ENCODE assay signal across 8 cellular contexts in the genomic region with DNA sequence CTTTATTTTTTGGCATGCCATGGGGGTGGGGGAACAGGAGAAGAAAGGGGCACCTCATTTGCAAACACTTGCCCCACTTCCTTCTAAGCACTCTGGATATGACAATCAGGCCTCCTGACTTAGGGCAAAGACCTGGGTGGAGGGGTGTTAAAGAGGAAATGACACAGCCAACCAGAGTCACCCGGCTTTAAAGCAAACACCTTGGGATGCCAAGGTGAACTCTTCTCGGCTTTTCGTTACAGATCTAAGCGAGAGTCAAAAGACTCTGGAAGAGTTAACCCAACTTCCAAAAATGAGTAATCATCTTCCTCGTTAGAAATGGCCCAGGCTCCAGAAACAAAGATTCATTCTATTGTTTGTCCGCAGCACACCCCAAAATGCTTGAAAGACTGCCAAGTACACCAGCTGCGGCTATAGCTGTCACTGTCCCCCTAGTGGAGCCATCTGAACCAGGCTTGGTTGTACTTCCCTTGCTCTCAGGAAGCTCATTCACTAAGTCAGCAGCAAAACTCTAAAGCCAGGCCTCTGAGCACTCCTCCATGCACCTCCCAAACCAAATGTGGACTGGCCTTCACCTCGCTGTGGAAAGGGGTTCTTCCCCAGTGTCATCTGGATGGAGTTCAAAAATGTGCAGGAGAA. TPM values are rescaled to one million over a fixed set of nuclear protein-coding genes. Genes with fewer than 3 reads are reported as not detected.
DNase-seq lines count a peak whose midpoint lies in the region; ATAC-seq and TF ChIP-seq lines count a peak whose summit lies in the region.

No MANE protein-coding gene starts in this region.

- no peak for TF ChIP-seq CTCF in activated B cell treated with CpG ODN at 0.5 μM for 24 hours (IDR thresholded peaks at IDR 0.05)
- TF ChIP-seq CTCF in suprapubic skin (IDR thresholded peaks at IDR 0.05), result peak; percentile 11 to 58

- 30% methylated on average over 8 of the region's 8 CpGs for WGBS in suprapubic skin

- H3K36me3 Mint-ChIP-seq in activated B cell treated with CpG ODN at 0.5 μM for 24 hours (ENCODE audit: low read depth), result peaks cover 28% of the 10 kb centered on the region

- H3K27me3 Mint-ChIP-seq in activated B cell treated with CpG ODN at 0.5 μM for 24 hours, result no peaks in the 10 kb centered on the region

- H3K27me3 ChIP-seq in suprapubic skin, result no peaks in the 10 kb centered on the region

- H3K4me1 Mint-ChIP-seq in activated B cell treated with CpG ODN at 0.5 μM for 24 hours, result peaks cover 98% of the 10 kb centered on the region

- H3K4me1 ChIP-seq in suprapubic skin, result peaks cover 87% of the 10 kb centered on the region

- no peaks in the 10 kb centered on the region for H3K9me3 Mint-ChIP-seq in activated B cell treated with CpG ODN at 0.5 μM for 24 hours

- H3K27ac ChIP-seq in cingulate gyrus (ENCODE audit: low read depth, low read length) (peak overlapping the region; percentile 98), suprapubic skin (peak overlapping the region; percentile 71)

- no peaks in the 10 kb centered on the region for H3K9me3 ChIP-seq in suprapubic skin

- intact Hi-C loops in activated B cell treated with CpG ODN at 0.5 μM for 24 hours (cut with micrococcal nuclease), result loop anchor here (1.0 to 10.0 kb wide), 6 partner anchors 9 to 1325 kb away; no protein-coding TSS in a partner anchor

- no peak for TF ChIP-seq EP300 in suprapubic skin (IDR thresholded peaks at IDR 0.05)

- peak; percentile 40 for ATAC-seq in GM21381 (IDR thresholded peaks at IDR 0.05; ENCODE audit: unreplicated experiment)
- peak; percentile 43 for ATAC-seq in activated B cell treated with CpG ODN at 0.5 μM for 24 hours (ENCODE audit: low read depth)
- ATAC-seq in GM18519 (IDR thresholded peaks at IDR 0.05; ENCODE audit: low FRiP score, unreplicated experiment), result no peak

- TF ChIP-seq POLR2A in suprapubic skin (IDR thresholded peaks at IDR 0.05), result no peak

- no peaks in the 10 kb centered on the region for H3K36me3 ChIP-seq in suprapubic skin

- H3K27ac Mint-ChIP-seq in activated B cell treated with CpG ODN at 0.5 μM for 24 hours, result peak overlapping the region; percentile 93

- no peak overlapping the region for H3K4me3 ChIP-seq in suprapubic skin

- peak; percentile 65 for DNase-seq in EH (ENCODE audit: low read depth)
- peak; percentile 72 for DNase-seq in HT1080 (ENCODE audit: low read depth)
- DNase-seq in activated B cell treated with CpG ODN at 0.5 μM for 24 hours, result no peak
- DNase-seq in lung microvascular endothelial cell (ENCODE audit: low read depth in 2 of 2), result peak; percentile 89 to 90
- DNase-seq in suprapubic skin (ENCODE audit: low spot score in 2 of 2), result peak in 1 of 2 donors; percentile 81

- CTCF ChIA-PET in activated B cell treated with CpG ODN at 0.5 μM for 24 hours (lab: Charles Lee), result interaction anchor here (0.6 to 8.8 kb wide), 29 partner anchors 9 to 429 kb away, joined by 3 to 178 read pairs (median 9); a partner anchor contains a TSS

- H3K4me3 Mint-ChIP-seq in activated B cell treated with CpG ODN at 0.5 μM for 24 hours, result peak overlapping the region; percentile 69

- POLR2A ChIA-PET in activated B cell treated with CpG ODN at 0.5 μM for 24 hours (lab: Charles Lee), result interaction anchor here (0.6 to 14.1 kb wide), 29 partner anchors 12 to 613 kb away, joined by 3 to 312 read pairs (median 18); a partner anchor contains a TSS

RNA-seq across cellular contexts. Expression of a gene that starts 24.8 kb away (rescaled TPM):
- 12.6 and 17.6 TPM in 2 replicates for total RNA-seq in HT1080 (2014; rRNA removed; shearing (Covaris generic))
- 4.8 and 5.3 TPM in 2 replicates for polyA plus RNA-seq in HT1080 (2015; cell fraction: cytosol; rRNA removed)
- polyA plus RNA-seq in HT1080 (2015; cell fraction: nucleus; rRNA removed), result 6.6 and 7.3 TPM in 2 replicates
- 70.9 and 73.9 TPM in 2 replicates for total RNA-seq in activated B cell treated with CpG ODN at 0.5 μM for 24 hours
- 10.3 and 14.4 TPM in 2 replicates for total RNA-seq in lung microvascular endothelial cell
- total RNA-seq in suprapubic skin, result 10 to 100 TPM; 63.5 to 75.5 (median 67.3) TPM
